In genomic region chr6:39102024-39102820, GRCh38 we compare ENCODE assay signal across 9 cellular contexts. TPM values are rescaled to one million over a fixed set of nuclear protein-coding genes. Genes with fewer than 3 reads are reported as not detected.
A peak's percentile ranks its signal among the peaks of the same experiment; 100 is the strongest.
DNase-seq lines count a peak whose midpoint lies in the region; ATAC-seq and TF ChIP-seq lines count a peak whose summit lies in the region.
"Had no signal": no experiment of that assay in that cellular context is flagged by ENCODE, and none has a peak within 500 bp of the region (broad histone marks: within the 10 kb centered on the region; RNA-seq: fewer than 3 reads in every experiment).

No MANE protein-coding gene starts in this region.

- no peak overlapping the region for H3K4me3 Mint-ChIP-seq in activated naive CD8-positive, alpha-beta T cell treated with anti-CD3 and anti-CD28 coated beads, Interleukin-2, amount 50 U/mL, for 24 hours
- no peak overlapping the region for H3K4me3 Mint-ChIP-seq in activated T-helper 2 cell treated with anti-CD3 and anti-CD28 coated beads, Interferon-gamma antibody, Interleukin-2, Interleukin-4, amounts not matched to agents 10 μg/mL and 5 μg/mL and 100 μg/mL, durations not matched to agents 14 hours and 24 hours and 36 hours (ENCODE audit: low read depth)
- H3K4me3 Mint-ChIP-seq: T-helper 1 cell treated with Interleukin-12 subunit alpha and Interleukin-12 subunit beta and Interleukin-4 antibody, amounts not matched to agents 30 μg/mL and 1 μg/mL, for 36 hours had no signal

- H3K9me3 Mint-ChIP-seq in activated naive CD8-positive, alpha-beta T cell treated with anti-CD3 and anti-CD28 coated beads, Interleukin-2, amount 50 U/mL, for 24 hours = no peaks in the 10 kb centered on the region
- no peaks in the 10 kb centered on the region for H3K9me3 Mint-ChIP-seq in activated T-helper 2 cell treated with anti-CD3 and anti-CD28 coated beads, Interferon-gamma antibody, Interleukin-2, Interleukin-4, amounts not matched to agents 10 μg/mL and 5 μg/mL and 100 μg/mL, durations not matched to agents 14 hours and 24 hours and 36 hours
- H3K9me3 Mint-ChIP-seq: T-helper 1 cell treated with Interleukin-12 subunit alpha and Interleukin-12 subunit beta and Interleukin-4 antibody, amounts not matched to agents 30 μg/mL and 1 μg/mL, for 36 hours had no signal

- peak; percentile 31 for DNase-seq in activated naive CD8-positive, alpha-beta T cell treated with anti-CD3 and anti-CD28 coated beads, Interleukin-2, amount 50 U/mL, for 24 hours
- DNase-seq in left kidney (ENCODE audit: low read depth, low spot score) (peak; percentile 75), NCI-H2196 treated with DMSO at 0.1 percent for 48 hours (lab: John Stamatoyannopoulos, UW; ENCODE audit: unreplicated experiment) (no peak), testis (no peak), GOT3 (lab: John Stamatoyannopoulos, UW) (no peak)
- DNase-seq in activated T-helper 2 cell treated with anti-CD3 and anti-CD28 coated beads, Interferon-gamma antibody, Interleukin-2, Interleukin-4, amounts not matched to agents 10 μg/mL and 5 μg/mL and 100 μg/mL, durations not matched to agents 14 hours and 24 hours and 36 hours (ENCODE audit: low spot score) = no peak

- H3K9me3 ChIP-seq in testis = no peaks in the 10 kb centered on the region

- no peak for TF ChIP-seq POLR2A in testis (IDR thresholded peaks at IDR 0.05)

- no peak overlapping the region for H3K27ac Mint-ChIP-seq in activated naive CD8-positive, alpha-beta T cell treated with anti-CD3 and anti-CD28 coated beads, Interleukin-2, amount 50 U/mL, for 24 hours
- no peak overlapping the region for H3K27ac Mint-ChIP-seq in activated T-helper 2 cell treated with anti-CD3 and anti-CD28 coated beads, Interferon-gamma antibody, Interleukin-2, Interleukin-4, amounts not matched to agents 10 μg/mL and 5 μg/mL and 100 μg/mL, durations not matched to agents 14 hours and 24 hours and 36 hours
- H3K27ac Mint-ChIP-seq: T-helper 1 cell treated with Interleukin-12 subunit alpha and Interleukin-12 subunit beta and Interleukin-4 antibody, amounts not matched to agents 30 μg/mL and 1 μg/mL, for 36 hours had no signal

- H3K27me3 Mint-ChIP-seq in activated naive CD8-positive, alpha-beta T cell treated with anti-CD3 and anti-CD28 coated beads, Interleukin-2, amount 50 U/mL, for 24 hours = no peaks in the 10 kb centered on the region
- H3K27me3 Mint-ChIP-seq in activated T-helper 2 cell treated with anti-CD3 and anti-CD28 coated beads, Interferon-gamma antibody, Interleukin-2, Interleukin-4, amounts not matched to agents 10 μg/mL and 5 μg/mL and 100 μg/mL, durations not matched to agents 14 hours and 24 hours and 36 hours (ENCODE audit: low read depth) = no peaks in the 10 kb centered on the region

- peak; percentile 57 for ATAC-seq in GM18502 (IDR thresholded peaks at IDR 0.05; ENCODE audit: poor library complexity, unreplicated experiment)
- peak; percentile 57 for ATAC-seq in HG03045 (IDR thresholded peaks at IDR 0.05; ENCODE audit: unreplicated experiment)
- ATAC-seq in activated naive CD8-positive, alpha-beta T cell treated with anti-CD3 and anti-CD28 coated beads, Interleukin-2, amount 50 U/mL, for 24 hours = peak; percentile 41

- no peak overlapping the region for H3K4me3 ChIP-seq in testis

- no peaks in the 10 kb centered on the region for H3K27me3 ChIP-seq in testis

- H3K36me3 ChIP-seq in testis (ENCODE audit: low read depth, missing control alignments) = no peaks in the 10 kb centered on the region

- H3K36me3 Mint-ChIP-seq in activated naive CD8-positive, alpha-beta T cell treated with anti-CD3 and anti-CD28 coated beads, Interleukin-2, amount 50 U/mL, for 24 hours (ENCODE audit: low read depth) = peaks cover 31% of the 10 kb centered on the region
- peaks cover 43% of the 10 kb centered on the region for H3K36me3 Mint-ChIP-seq in activated T-helper 2 cell treated with anti-CD3 and anti-CD28 coated beads, Interferon-gamma antibody, Interleukin-2, Interleukin-4, amounts not matched to agents 10 μg/mL and 5 μg/mL and 100 μg/mL, durations not matched to agents 14 hours and 24 hours and 36 hours (ENCODE audit: low read depth)

- H3K27ac ChIP-seq in testis = no peak overlapping the region

- H3K4me1 Mint-ChIP-seq in activated naive CD8-positive, alpha-beta T cell treated with anti-CD3 and anti-CD28 coated beads, Interleukin-2, amount 50 U/mL, for 24 hours = peaks cover 35% of the 10 kb centered on the region
- H3K4me1 Mint-ChIP-seq in activated T-helper 2 cell treated with anti-CD3 and anti-CD28 coated beads, Interferon-gamma antibody, Interleukin-2, Interleukin-4, amounts not matched to agents 10 μg/mL and 5 μg/mL and 100 μg/mL, durations not matched to agents 14 hours and 24 hours and 36 hours (ENCODE audit: low read depth) = peaks cover 19% of the 10 kb centered on the region

- no peaks in the 10 kb centered on the region for H3K4me1 ChIP-seq in testis

- intact Hi-C loops in activated T-helper 2 cell treated with anti-CD3 and anti-CD28 coated beads, Interferon-gamma antibody, Interleukin-2, Interleukin-4, amounts not matched to agents 10 μg/mL and 5 μg/mL and 100 μg/mL, durations not matched to agents 14 hours and 24 hours and 36 hours (cut with micrococcal nuclease) = no loop called here
- intact Hi-C loops in testis (cut with DNase I; ENCODE audit: low total_unique reads) = no loop called here

- WGBS in testis, 2 donors = 75 to 78% methylated on average over 12 of the region's 12 CpGs

- TF ChIP-seq CTCF in testis (IDR thresholded peaks at IDR 0.05) = no peak

RNA-seq across cellular contexts. Expression of gene SAYSD1, which starts 12.8 kb away (rescaled TPM):
- total RNA-seq in activated T-helper 2 cell treated with anti-CD3 and anti-CD28 coated beads, Interferon-gamma antibody, Interleukin-2, Interleukin-4, amounts not matched to agents 10 μg/mL and 5 μg/mL and 100 μg/mL, durations not matched to agents 14 hours and 24 hours and 36 hours = 16.9 and 17.1 TPM in 2 replicates
- 10 to 100 TPM; 57.2 to 68.4 TPM for total RNA-seq in testis
- 122 TPM for polyA plus RNA-seq in testis (ENCODE audit: insufficient read depth, low read depth, low replicate concordance)

RNA-seq across cellular contexts. Expression of gene GLP1R, which starts 53.6 kb away (rescaled TPM):
- total RNA-seq in activated T-helper 2 cell treated with anti-CD3 and anti-CD28 coated beads, Interferon-gamma antibody, Interleukin-2, Interleukin-4, amounts not matched to agents 10 μg/mL and 5 μg/mL and 100 μg/mL, durations not matched to agents 14 hours and 24 hours and 36 hours = 0.05 and 0.14 TPM in 2 replicates
- total RNA-seq in testis = under 1 TPM; 0.31 to 0.55 TPM
- polyA plus RNA-seq in testis (ENCODE audit: insufficient read depth, low read depth, low replicate concordance) = 0.09 TPM

Comparison
In these comparisons a context has a peak if more than half of its experiments do, and no peak if none do; other contexts are left out.
1. DNase-seq: peak in activated naive CD8-positive, alpha-beta T cell treated with anti-CD3 and anti-CD28 coated beads, Interleukin-2, amount 50 U/mL, for 24 hours (single experiment) and left kidney (single experiment); none in NCI-H2196 treated with DMSO at 0.1 percent for 48 hours (single experiment), activated T-helper 2 cell treated with anti-CD3 and anti-CD28 coated beads, Interferon-gamma antibody, Interleukin-2, Interleukin-4, amounts not matched to agents 10 μg/mL and 5 μg/mL and 100 μg/mL, durations not matched to agents 14 hours and 24 hours and 36 hours (single experiment), testis (single experiment) and GOT3 (single experiment).
2. Peak in every context shown above with its lines, with median percentiles within 50 percentile points of each other: ATAC-seq.